Comparison of ENCODE assay signal across 35 cellular contexts in genomic region chr13:92621985-92622384, GRCh38.
"Had no signal": no experiment of that assay in that cellular context is flagged by ENCODE, and none has a peak within 500 bp of the region (broad histone marks: within the 10 kb centered on the region; RNA-seq: fewer than 3 reads in every experiment).

No MANE protein-coding gene starts in this region.

- H3K27me3 ChIP-seq: MG63 had no signal

- H3K36me3 ChIP-seq: MG63 had no signal

- H3K9me3 ChIP-seq: MG63 had no signal

- H3K9ac ChIP-seq: KMS-11 had no signal

- DNase-seq: Karpas-422, Kasumi-1, MG63, MM.1S, MV-4-11, NCI-H1048, NCI-H1092, NCI-H1092 treated with DMSO at 0.1 percent for 48 hours, NCI-H1105, NCI-H1105 treated with DMSO at 0.1 percent for 48 hours, NCI-H1417, NCI-H1417 treated with DMSO at 0.1 percent for 48 hours, NCI-H1436, NCI-H1436 treated with DMSO at 0.1 percent for 48 hours, NCI-H146, NCI-H1694, NCI-H1694 treated with DMSO at 0.1 percent for 48 hours, NCI-H187, NCI-H187 treated with DMSO at 0.1 percent for 48 hours, NCI-H1930, NCI-H2029, NCI-H2029 treated with DMSO at 0.1 percent for 48 hours, NCI-H2081, NCI-H2081 treated with DMSO at 0.1 percent for 48 hours, NCI-H2107, NCI-H2171, NCI-H2171 treated with DMSO at 0.1 percent for 48 hours, NCI-H2227 treated with DMSO at 0.1 percent for 48 hours, NCI-H226, NCI-H345, NCI-H446, NCI-H446 treated with DMSO at 0.1 percent for 48 hours, NCI-H510A, NCI-H510A treated with DMSO at 0.1 percent for 48 hours had no signal

- H3K4me3 ChIP-seq: MG63 had no signal

- H3K27ac ChIP-seq: KMS-11 had no signal

- H3K4me2 ChIP-seq: KMS-11 had no signal
